14 cellular contexts compared by ENCODE assay signal in the genomic region with DNA sequence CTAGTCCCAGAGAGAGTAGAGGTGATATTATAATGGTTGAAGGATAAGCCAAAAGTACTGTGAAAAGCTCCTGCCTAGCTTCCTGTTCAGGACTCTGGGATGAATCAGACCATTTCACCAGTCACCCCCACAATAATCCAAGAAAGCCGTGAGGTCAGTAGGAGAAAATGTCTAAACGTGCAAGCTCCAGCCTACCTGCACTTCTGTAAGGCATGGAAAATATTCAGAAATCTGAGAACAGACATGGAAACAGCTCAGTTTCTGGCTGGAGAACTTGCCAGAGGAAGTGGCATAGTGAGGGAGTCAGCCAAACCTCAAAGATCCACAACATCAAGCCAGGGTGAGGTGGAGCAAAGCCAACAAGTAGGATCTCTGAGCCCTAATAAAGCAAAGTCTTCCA. TPM values are rescaled to one million over a fixed set of nuclear protein-coding genes. Genes with fewer than 3 reads are reported as not detected.
A peak's percentile ranks its signal among the peaks of the same experiment; 100 is the strongest.
DNase-seq lines count a peak whose midpoint lies in the region; ATAC-seq and TF ChIP-seq lines count a peak whose summit lies in the region.
"Had no signal": no experiment of that assay in that cellular context is flagged by ENCODE, and none has a peak within 500 bp of the region (broad histone marks: within the 10 kb centered on the region; RNA-seq: fewer than 3 reads in every experiment).

No MANE protein-coding gene starts in this region.

- no peaks in the 10 kb centered on the region for H3K36me3 ChIP-seq in SK-N-SH (replicated peaks in 1 of 2; ENCODE audit: control insufficient read depth in 1 of 2, insufficient read depth in 2 of 2, low read length in 1 of 2)
- no peaks in the 10 kb centered on the region for H3K36me3 ChIP-seq in vagina
- H3K36me3 ChIP-seq: BLaER1 treated with 17β-estradiol and CSF1 and Interleukin-3, amounts not matched to agents 10 nM and 100 nM had no signal

- H3K4me3 ChIP-seq in SK-N-SH (ENCODE audit: low read depth in 2 of 2, low read length in 1 of 2) (peak overlapping the region in 1 of 2 experiments; percentile 6; a peak in 1 of 4 replicates), epithelial cell of esophagus (ENCODE audit: low read length) (no peak overlapping the region), vagina (no peak overlapping the region)
- H3K4me3 ChIP-seq: BLaER1 treated with 17β-estradiol and CSF1 and Interleukin-3, amounts not matched to agents 10 nM and 100 nM; body of pancreas had no signal

- no peak for TF ChIP-seq POLR2A in vagina (IDR thresholded peaks at IDR 0.05)

- intact Hi-C loops in sciatic nerve (cut with DNase I) = no loop called here
- intact Hi-C loops in vagina (cut with DNase I) = no loop called here

- peak overlapping the region; percentile 6; the same call in 1 of the 2 replicates for H3K9ac ChIP-seq in SK-N-SH
- H3K9ac ChIP-seq: BLaER1 treated with 17β-estradiol and CSF1 and Interleukin-3, amounts not matched to agents 10 nM and 100 nM had no signal

- peak overlapping the region; percentile 61 for H3K4me2 ChIP-seq in SK-N-SH
- H3K4me2 ChIP-seq: BLaER1 treated with 17β-estradiol and CSF1 and Interleukin-3, amounts not matched to agents 10 nM and 100 nM had no signal

- H3K9me3 ChIP-seq in SK-N-SH (no peaks in the 10 kb centered on the region), vagina (no peaks in the 10 kb centered on the region)
- H3K9me3 ChIP-seq: body of pancreas had no signal

- peaks cover 46% of the 10 kb centered on the region for H3K79me2 ChIP-seq in SK-N-SH (ENCODE audit: insufficient read depth)

- H3K27ac ChIP-seq in SK-N-SH (ENCODE audit: low read depth in 2 of 2, low read length in 1 of 2) (peak overlapping the region; percentile 57 to 76), vagina (no peak overlapping the region)
- H3K27ac ChIP-seq: BLaER1 treated with 17β-estradiol and CSF1 and Interleukin-3, amounts not matched to agents 10 nM and 100 nM; body of pancreas had no signal

- H3K9me2 ChIP-seq in SK-N-SH = no peaks in the 10 kb centered on the region

- no peak for TF ChIP-seq RAD21 in SK-N-SH (IDR thresholded peaks at IDR 0.05; ENCODE audit: low read length)

- peaks cover 12 to 53% of the 10 kb centered on the region in 2 experiments; a peak in 3 of 4 replicates for H3K4me1 ChIP-seq in SK-N-SH (ENCODE audit: control insufficient read depth in 1 of 2, insufficient read depth in 2 of 2, low read depth in 1 of 2, low read length in 1 of 2)
- peaks cover 11% of the 10 kb centered on the region for H3K4me1 ChIP-seq in vagina
- H3K4me1 ChIP-seq: BLaER1 treated with 17β-estradiol and CSF1 and Interleukin-3, amounts not matched to agents 10 nM and 100 nM had no signal

- TF ChIP-seq CTCF in SK-N-SH (IDR thresholded peaks at IDR 0.05) (no peak), epithelial cell of esophagus (IDR thresholded peaks at IDR 0.05; ENCODE audit: insufficient read depth, low read depth, low read length, missing control alignments) (no peak), vagina (IDR thresholded peaks at IDR 0.05) (no peak)

- peaks cover 17% of the 10 kb centered on the region; the same call in 1 of the 2 replicates for H4K20me1 ChIP-seq in SK-N-SH (ENCODE audit: insufficient read depth)
- H4K20me1 ChIP-seq: BLaER1 treated with 17β-estradiol and CSF1 and Interleukin-3, amounts not matched to agents 10 nM and 100 nM had no signal

- CTCF ChIA-PET in SK-N-SH (lab: Yijun Ruan, JAX) = interaction anchor here (0.8 to 2.9 kb wide), 6 partner anchors 9 to 147 kb away, joined by 3 to 9 read pairs (median 4); partner anchors contain the start of gene ELAPOR2

- POLR2A ChIA-PET in SK-N-SH (lab: Yijun Ruan, JAX) = interaction anchor here (0.6 kb wide), 1 partner anchor 33 kb away, joined by 3 read pairs; no protein-coding TSS in a partner anchor

- DNase-seq in GM03348 (ENCODE audit: low spot score) (peak; percentile 32), SK-N-SH (no peak), epithelial cell of esophagus (ENCODE audit: low read depth) (peak; percentile 46), sciatic nerve (ENCODE audit: low spot score) (no peak), vagina (ENCODE audit: extremely low spot score in 2 of 2) (no peak), NCI-H524 (lab: John Stamatoyannopoulos, UW) (no peak), NCI-H510A (lab: John Stamatoyannopoulos, UW) (no peak), NK-92 (lab: John Stamatoyannopoulos, UW; ENCODE audit: unreplicated experiment) (no peak)
- DNase-seq: activated CD8-positive, alpha-beta T cell treated with anti-CD3 and anti-CD28 coated beads, Interleukin-2, amount 10 ng/mL, durations not matched to agents 7 days and 5 days; body of pancreas; DND-41; effector CD4-positive, alpha-beta T cell; islet precursor cell had no signal

- no peak overlapping the region for H2AFZ ChIP-seq in SK-N-SH (ENCODE audit: low read depth)

- TF ChIP-seq EP300 in SK-N-SH (IDR thresholded peaks at IDR 0.05; ENCODE audit: borderline replicate concordance in 1 of 2, low read depth in 1 of 2, low read length in 1 of 2) = peak in 1 of 2 experiments; percentile 71; a peak in 1 of 4 replicates

- H3K27me3 ChIP-seq in SK-N-SH (ENCODE audit: insufficient read depth) (no peaks in the 10 kb centered on the region), vagina (no peaks in the 10 kb centered on the region)
- H3K27me3 ChIP-seq: BLaER1 treated with 17β-estradiol and CSF1 and Interleukin-3, amounts not matched to agents 10 nM and 100 nM; body of pancreas had no signal

- 20% methylated on average over 2 of the region's 2 CpGs for WGBS in SK-N-SH (ENCODE audit: low lambda C conversion rate)

- peak; percentile 20 for ATAC-seq in sciatic nerve
- ATAC-seq: activated CD8-positive, alpha-beta T cell treated with anti-CD3 and anti-CD28 coated beads, Interleukin-2, amount 10 ng/mL, durations not matched to agents 7 days and 5 days; body of pancreas had no signal

- peaks cover 9% of the 10 kb centered on the region for H3F3A ChIP-seq in SK-N-SH (replicated peaks; ENCODE audit: insufficient read depth)

TF ChIP-seq in SK-N-SH, 30 proteins besides CTCF, POLR2A, EP300 and RAD21 (continues in another document):
- TF ChIP-seq NRF1 (IDR thresholded peaks at IDR 0.05; ENCODE audit: low read depth, low read length) (no peak), NFIC (IDR thresholded peaks at IDR 0.05; ENCODE audit: borderline replicate concordance) (peak; percentile 95), FOXM1 (IDR thresholded peaks at IDR 0.05; ENCODE audit: low read depth) (no peak), MAX (IDR thresholded peaks at IDR 0.05; ENCODE audit: low read depth) (peak; percentile 60), JUND (IDR thresholded peaks at IDR 0.05) (peak; percentile 54; the same call in 1 of the 2 replicates), SMC3 (IDR thresholded peaks at IDR 0.05; ENCODE audit: low read depth, low read length) (no peak), GABPA (IDR thresholded peaks at IDR 0.05; ENCODE audit: low read depth) (no peak), PBX3 (IDR thresholded peaks at IDR 0.05) (peak; percentile 40; the same call in 1 of the 2 replicates), SIN3A (IDR thresholded peaks at IDR 0.05; ENCODE audit: borderline replicate concordance, low read depth, low read length) (no peak), MEF2A (IDR thresholded peaks at IDR 0.05; ENCODE audit: borderline replicate concordance, low read depth) (no peak), TEAD4 (IDR thresholded peaks at IDR 0.05; ENCODE audit: borderline replicate concordance, insufficient read depth) (0 out of 2 replicates have a peak, but pooled peaks have one; percentile 70)
- TF ChIP-seq, protein P1, sequence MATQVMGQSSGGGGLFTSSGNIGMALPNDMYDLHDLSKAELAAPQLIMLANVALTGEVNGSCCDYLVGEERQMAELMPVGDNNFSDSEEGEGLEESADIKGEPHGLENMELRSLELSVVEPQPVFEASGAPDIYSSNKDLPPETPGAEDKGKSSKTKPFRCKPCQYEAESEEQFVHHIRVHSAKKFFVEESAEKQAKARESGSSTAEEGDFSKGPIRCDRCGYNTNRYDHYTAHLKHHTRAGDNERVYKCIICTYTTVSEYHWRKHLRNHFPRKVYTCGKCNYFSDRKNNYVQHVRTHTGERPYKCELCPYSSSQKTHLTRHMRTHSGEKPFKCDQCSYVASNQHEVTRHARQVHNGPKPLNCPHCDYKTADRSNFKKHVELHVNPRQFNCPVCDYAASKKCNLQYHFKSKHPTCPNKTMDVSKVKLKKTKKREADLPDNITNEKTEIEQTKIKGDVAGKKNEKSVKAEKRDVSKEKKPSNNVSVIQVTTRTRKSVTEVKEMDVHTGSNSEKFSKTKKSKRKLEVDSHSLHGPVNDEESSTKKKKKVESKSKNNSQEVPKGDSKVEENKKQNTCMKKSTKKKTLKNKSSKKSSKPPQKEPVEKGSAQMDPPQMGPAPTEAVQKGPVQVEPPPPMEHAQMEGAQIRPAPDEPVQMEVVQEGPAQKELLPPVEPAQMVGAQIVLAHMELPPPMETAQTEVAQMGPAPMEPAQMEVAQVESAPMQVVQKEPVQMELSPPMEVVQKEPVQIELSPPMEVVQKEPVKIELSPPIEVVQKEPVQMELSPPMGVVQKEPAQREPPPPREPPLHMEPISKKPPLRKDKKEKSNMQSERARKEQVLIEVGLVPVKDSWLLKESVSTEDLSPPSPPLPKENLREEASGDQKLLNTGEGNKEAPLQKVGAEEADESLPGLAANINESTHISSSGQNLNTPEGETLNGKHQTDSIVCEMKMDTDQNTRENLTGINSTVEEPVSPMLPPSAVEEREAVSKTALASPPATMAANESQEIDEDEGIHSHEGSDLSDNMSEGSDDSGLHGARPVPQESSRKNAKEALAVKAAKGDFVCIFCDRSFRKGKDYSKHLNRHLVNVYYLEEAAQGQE (IDR thresholded peaks at IDR 0.05; ENCODE audit: low read depth, low read length) = no peak

RNA-seq across cellular contexts. Expression of gene ELAPOR2, which starts 58.2 kb away (rescaled TPM):
- 8.8 and 15.9 TPM in 2 replicates for polyA plus RNA-seq in SK-N-SH (2012; rRNA removed)
- polyA plus RNA-seq in SK-N-SH (2012; cell fraction: cytosol; rRNA removed) = 11.7 TPM in 2 replicates
- 9.7 and 25.8 TPM in 2 replicates for polyA plus RNA-seq in SK-N-SH (2012; cell fraction: nucleus; rRNA removed)
- 18.3 TPM for total RNA-seq in sciatic nerve
- 5.6 TPM for total RNA-seq in vagina

Comparison
In these comparisons a context has a peak if more than half of its experiments do, and no peak if none do; other contexts are left out.
1. DNase-seq: peak in GM03348 (single experiment) and epithelial cell of esophagus (single experiment); none in SK-N-SH (single experiment), sciatic nerve (single experiment), vagina (0 of 2), NCI-H524 (0 of 2), NCI-H510A (single experiment) and NK-92 (single experiment).